1 cellular context compared by ENCODE assay signal in genomic region chr20:57547250-57547649, GRCh38.
TF ChIP-seq lines count a peak whose summit lies in the region.

No MANE protein-coding gene starts in this region.

TF ChIP-seq in HepG2, 621 proteins besides CTCF, POLR2A, EP300 and RAD21 (continued from another document and continues in another):
- TF ChIP-seq SRY (CRISPR knock-in tag; IDR thresholded peaks at IDR 0.05) (no peak; the same call in 1 of the 2 replicates), SOX6 (IDR thresholded peaks at IDR 0.05) (no peak), SOX6 (CRISPR knock-in tag; IDR thresholded peaks at IDR 0.05) (peak; percentile 76), ZNF768 (CRISPR knock-in tag; IDR thresholded peaks at IDR 0.05) (no peak), ISL2 (CRISPR knock-in tag; IDR thresholded peaks at IDR 0.05) (no peak), KIAA2018 (CRISPR knock-in tag; IDR thresholded peaks at IDR 0.05; ENCODE audit: borderline replicate concordance) (no peak), ZBTB49 (CRISPR knock-in tag; IDR thresholded peaks at IDR 0.05; ENCODE audit: borderline replicate concordance) (no peak), CENPX (CRISPR knock-in tag; IDR thresholded peaks at IDR 0.05) (no peak), ZNF333 (CRISPR knock-in tag; IDR thresholded peaks at IDR 0.05; ENCODE audit: borderline replicate concordance) (no peak), DNMT3B (CRISPR knock-in tag; conservative IDR thresholded peaks at IDR 0.05) (peak; percentile 94), ZNF616 (CRISPR knock-in tag; IDR thresholded peaks at IDR 0.05; ENCODE audit: low read depth) (no peak), ZNF136 (CRISPR knock-in tag; IDR thresholded peaks at IDR 0.05; ENCODE audit: low read depth) (no peak), ZBTB7A (CRISPR knock-in tag; IDR thresholded peaks at IDR 0.05) (0 out of 2 replicates have a peak, but pooled peaks have one; percentile 42), NR1H2 (CRISPR knock-in tag; IDR thresholded peaks at IDR 0.05; ENCODE audit: borderline replicate concordance, low read depth) (no peak), LCORL (IDR thresholded peaks at IDR 0.05) (no peak), LCORL (CRISPR knock-in tag; IDR thresholded peaks at IDR 0.05) (peak; percentile 70; the same call in 1 of the 2 replicates), ZNF138 (CRISPR knock-in tag; IDR thresholded peaks at IDR 0.05; ENCODE audit: low read depth) (no peak), BHLHE40 (IDR thresholded peaks at IDR 0.05; ENCODE audit: low read length) (peak; percentile 87), ZFP36L1 (CRISPR knock-in tag; IDR thresholded peaks at IDR 0.05) (peak; percentile 85), ZNF883 (CRISPR knock-in tag; IDR thresholded peaks at IDR 0.05; ENCODE audit: not compliant biosample characterization) (no peak), MZF1 (CRISPR knock-in tag; IDR thresholded peaks at IDR 0.05; ENCODE audit: borderline replicate concordance) (no peak), HES4 (CRISPR knock-in tag; IDR thresholded peaks at IDR 0.05; ENCODE audit: borderline replicate concordance) (no peak), TOPORS (CRISPR knock-in tag; IDR thresholded peaks at IDR 0.05) (no peak), ZNF556 (CRISPR knock-in tag; IDR thresholded peaks at IDR 0.05; ENCODE audit: borderline replicate concordance) (0 out of 2 replicates have a peak, but pooled peaks have one; percentile 28), ZNF780A (CRISPR knock-in tag; IDR thresholded peaks at IDR 0.05) (no peak), NFATC3 (CRISPR knock-in tag; IDR thresholded peaks at IDR 0.05) (no peak), ZNF446 (CRISPR knock-in tag; IDR thresholded peaks at IDR 0.05) (no peak), ZFP82 (CRISPR knock-in tag; IDR thresholded peaks at IDR 0.05; ENCODE audit: borderline replicate concordance) (no peak), ZNF512 (CRISPR knock-in tag; IDR thresholded peaks at IDR 0.05) (no peak), XBP1 (CRISPR knock-in tag; IDR thresholded peaks at IDR 0.05) (no peak)
- TF ChIP-seq, protein P1, sequence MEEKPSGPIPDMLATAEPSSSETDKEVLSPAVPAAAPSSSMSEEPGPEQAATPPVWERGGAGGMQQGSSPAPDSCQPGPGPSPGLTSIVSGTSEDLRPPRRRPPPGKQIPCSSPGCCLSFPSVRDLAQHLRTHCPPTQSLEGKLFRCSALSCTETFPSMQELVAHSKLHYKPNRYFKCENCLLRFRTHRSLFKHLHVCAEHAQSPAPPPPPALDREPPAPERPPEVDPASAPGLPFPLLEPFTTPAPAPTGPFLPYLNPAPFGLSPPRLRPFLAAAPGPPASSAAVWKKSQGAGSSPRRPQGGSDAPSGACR (CRISPR knock-in tag; IDR thresholded peaks at IDR 0.05): no peak
- TF ChIP-seq, protein P2, sequence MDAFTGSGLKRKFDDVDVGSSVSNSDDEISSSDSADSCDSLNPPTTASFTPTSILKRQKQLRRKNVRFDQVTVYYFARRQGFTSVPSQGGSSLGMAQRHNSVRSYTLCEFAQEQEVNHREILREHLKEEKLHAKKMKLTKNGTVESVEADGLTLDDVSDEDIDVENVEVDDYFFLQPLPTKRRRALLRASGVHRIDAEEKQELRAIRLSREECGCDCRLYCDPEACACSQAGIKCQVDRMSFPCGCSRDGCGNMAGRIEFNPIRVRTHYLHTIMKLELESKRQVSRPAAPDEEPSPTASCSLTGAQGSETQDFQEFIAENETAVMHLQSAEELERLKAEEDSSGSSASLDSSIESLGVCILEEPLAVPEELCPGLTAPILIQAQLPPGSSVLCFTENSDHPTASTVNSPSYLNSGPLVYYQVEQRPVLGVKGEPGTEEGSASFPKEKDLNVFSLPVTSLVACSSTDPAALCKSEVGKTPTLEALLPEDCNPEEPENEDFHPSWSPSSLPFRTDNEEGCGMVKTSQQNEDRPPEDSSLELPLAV (CRISPR knock-in tag; conservative IDR thresholded peaks at IDR 0.05; ENCODE audit: low read depth): no peak
- TF ChIP-seq, protein P3, sequence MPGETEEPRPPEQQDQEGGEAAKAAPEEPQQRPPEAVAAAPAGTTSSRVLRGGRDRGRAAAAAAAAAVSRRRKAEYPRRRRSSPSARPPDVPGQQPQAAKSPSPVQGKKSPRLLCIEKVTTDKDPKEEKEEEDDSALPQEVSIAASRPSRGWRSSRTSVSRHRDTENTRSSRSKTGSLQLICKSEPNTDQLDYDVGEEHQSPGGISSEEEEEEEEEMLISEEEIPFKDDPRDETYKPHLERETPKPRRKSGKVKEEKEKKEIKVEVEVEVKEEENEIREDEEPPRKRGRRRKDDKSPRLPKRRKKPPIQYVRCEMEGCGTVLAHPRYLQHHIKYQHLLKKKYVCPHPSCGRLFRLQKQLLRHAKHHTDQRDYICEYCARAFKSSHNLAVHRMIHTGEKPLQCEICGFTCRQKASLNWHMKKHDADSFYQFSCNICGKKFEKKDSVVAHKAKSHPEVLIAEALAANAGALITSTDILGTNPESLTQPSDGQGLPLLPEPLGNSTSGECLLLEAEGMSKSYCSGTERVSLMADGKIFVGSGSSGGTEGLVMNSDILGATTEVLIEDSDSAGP (CRISPR knock-in tag; IDR thresholded peaks at IDR 0.05; ENCODE audit: borderline replicate concordance): no peak
- TF ChIP-seq, protein P4, sequence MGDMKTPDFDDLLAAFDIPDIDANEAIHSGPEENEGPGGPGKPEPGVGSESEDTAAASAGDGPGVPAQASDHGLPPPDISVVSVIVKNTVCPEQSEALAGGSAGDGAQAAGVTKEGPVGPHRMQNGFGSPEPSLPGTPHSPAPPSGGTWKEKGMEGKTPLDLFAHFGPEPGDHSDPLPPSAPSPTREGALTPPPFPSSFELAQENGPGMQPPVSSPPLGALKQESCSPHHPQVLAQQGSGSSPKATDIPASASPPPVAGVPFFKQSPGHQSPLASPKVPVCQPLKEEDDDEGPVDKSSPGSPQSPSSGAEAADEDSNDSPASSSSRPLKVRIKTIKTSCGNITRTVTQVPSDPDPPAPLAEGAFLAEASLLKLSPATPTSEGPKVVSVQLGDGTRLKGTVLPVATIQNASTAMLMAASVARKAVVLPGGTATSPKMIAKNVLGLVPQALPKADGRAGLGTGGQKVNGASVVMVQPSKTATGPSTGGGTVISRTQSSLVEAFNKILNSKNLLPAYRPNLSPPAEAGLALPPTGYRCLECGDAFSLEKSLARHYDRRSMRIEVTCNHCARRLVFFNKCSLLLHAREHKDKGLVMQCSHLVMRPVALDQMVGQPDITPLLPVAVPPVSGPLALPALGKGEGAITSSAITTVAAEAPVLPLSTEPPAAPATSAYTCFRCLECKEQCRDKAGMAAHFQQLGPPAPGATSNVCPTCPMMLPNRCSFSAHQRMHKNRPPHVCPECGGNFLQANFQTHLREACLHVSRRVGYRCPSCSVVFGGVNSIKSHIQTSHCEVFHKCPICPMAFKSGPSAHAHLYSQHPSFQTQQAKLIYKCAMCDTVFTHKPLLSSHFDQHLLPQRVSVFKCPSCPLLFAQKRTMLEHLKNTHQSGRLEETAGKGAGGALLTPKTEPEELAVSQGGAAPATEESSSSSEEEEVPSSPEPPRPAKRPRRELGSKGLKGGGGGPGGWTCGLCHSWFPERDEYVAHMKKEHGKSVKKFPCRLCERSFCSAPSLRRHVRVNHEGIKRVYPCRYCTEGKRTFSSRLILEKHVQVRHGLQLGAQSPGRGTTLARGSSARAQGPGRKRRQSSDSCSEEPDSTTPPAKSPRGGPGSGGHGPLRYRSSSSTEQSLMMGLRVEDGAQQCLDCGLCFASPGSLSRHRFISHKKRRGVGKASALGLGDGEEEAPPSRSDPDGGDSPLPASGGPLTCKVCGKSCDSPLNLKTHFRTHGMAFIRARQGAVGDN (CRISPR knock-in tag; IDR thresholded peaks at IDR 0.05): peak; percentile 54
- TF ChIP-seq, protein P5, sequence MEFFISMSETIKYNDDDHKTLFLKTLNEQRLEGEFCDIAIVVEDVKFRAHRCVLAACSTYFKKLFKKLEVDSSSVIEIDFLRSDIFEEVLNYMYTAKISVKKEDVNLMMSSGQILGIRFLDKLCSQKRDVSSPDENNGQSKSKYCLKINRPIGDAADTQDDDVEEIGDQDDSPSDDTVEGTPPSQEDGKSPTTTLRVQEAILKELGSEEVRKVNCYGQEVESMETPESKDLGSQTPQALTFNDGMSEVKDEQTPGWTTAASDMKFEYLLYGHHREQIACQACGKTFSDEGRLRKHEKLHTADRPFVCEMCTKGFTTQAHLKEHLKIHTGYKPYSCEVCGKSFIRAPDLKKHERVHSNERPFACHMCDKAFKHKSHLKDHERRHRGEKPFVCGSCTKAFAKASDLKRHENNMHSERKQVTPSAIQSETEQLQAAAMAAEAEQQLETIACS (CRISPR knock-in tag; IDR thresholded peaks at IDR 0.05): no peak
- TF ChIP-seq, protein P6, sequence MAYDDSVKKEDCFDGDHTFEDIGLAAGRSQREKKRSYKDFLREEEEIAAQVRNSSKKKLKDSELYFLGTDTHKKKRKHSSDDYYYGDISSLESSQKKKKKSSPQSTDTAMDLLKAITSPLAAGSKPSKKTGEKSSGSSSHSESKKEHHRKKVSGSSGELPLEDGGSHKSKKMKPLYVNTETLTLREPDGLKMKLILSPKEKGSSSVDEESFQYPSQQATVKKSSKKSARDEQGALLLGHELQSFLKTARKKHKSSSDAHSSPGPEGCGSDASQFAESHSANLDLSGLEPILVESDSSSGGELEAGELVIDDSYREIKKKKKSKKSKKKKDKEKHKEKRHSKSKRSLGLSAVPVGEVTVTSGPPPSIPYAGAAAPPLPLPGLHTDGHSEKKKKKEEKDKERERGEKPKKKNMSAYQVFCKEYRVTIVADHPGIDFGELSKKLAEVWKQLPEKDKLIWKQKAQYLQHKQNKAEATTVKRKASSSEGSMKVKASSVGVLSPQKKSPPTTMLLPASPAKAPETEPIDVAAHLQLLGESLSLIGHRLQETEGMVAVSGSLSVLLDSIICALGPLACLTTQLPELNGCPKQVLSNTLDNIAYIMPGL (CRISPR knock-in tag; IDR thresholded peaks at IDR 0.05; ENCODE audit: borderline replicate concordance in 1 of 2, low read depth in 1 of 2): no peak
